ENCODE assay signal across 1 cellular context in the genomic region with DNA sequence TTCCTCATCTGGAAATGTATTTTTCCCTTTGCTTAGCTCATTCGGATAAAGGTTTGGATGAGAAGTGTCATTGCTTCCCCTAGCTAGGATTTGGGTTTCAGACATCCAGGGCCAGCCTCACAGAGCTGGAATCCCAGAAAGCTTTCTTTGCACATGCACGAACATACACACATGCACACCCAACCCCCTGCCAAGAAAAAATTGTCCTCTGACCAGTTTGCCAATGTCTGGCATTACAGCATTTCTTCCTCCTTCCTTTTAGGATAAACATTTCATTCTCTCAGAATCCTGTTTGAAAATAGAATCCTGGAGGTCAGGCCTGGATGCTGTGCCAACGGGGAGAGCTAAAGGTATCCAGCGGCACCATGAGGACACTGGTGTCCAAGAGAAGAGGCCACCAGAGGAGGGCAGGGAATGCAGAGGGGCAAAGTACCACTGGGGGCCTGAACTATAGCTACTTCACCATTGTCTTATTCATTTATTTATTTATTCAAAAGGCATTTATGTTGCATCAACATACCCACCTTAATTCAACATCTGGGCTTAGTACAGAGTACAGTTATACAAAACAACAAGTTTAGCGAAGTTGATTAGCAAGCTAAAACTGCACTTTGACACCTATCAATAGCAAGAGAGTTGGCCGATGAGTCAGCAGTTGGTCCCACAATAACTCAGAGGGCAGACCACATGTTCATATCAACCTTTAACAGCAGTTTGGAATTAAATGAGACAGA.
A peak's percentile ranks its signal among the peaks of the same experiment; 100 is the strongest.
TF ChIP-seq lines count a peak whose summit lies in the region.

No MANE protein-coding gene starts in this region.

TF ChIP-seq in K562, 482 proteins besides CTCF, POLR2A, EP300 and RAD21 (continued from another document):
- TF ChIP-seq, protein P1, sequence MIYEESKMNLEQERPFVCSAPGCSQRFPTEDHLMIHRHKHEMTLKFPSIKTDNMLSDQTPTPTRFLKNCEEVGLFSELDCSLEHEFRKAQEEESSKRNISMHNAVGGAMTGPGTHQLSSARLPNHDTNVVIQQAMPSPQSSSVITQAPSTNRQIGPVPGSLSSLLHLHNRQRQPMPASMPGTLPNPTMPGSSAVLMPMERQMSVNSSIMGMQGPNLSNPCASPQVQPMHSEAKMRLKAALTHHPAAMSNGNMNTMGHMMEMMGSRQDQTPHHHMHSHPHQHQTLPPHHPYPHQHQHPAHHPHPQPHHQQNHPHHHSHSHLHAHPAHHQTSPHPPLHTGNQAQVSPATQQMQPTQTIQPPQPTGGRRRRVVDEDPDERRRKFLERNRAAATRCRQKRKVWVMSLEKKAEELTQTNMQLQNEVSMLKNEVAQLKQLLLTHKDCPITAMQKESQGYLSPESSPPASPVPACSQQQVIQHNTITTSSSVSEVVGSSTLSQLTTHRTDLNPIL (CRISPR knock-in tag; IDR thresholded peaks at IDR 0.05), result no peak
- TF ChIP-seq, protein P2, sequence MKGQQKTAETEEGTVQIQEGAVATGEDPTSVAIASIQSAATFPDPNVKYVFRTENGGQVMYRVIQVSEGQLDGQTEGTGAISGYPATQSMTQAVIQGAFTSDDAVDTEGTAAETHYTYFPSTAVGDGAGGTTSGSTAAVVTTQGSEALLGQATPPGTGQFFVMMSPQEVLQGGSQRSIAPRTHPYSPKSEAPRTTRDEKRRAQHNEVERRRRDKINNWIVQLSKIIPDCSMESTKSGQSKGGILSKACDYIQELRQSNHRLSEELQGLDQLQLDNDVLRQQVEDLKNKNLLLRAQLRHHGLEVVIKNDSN (CRISPR knock-in tag; IDR thresholded peaks at IDR 0.05), result no peak
- TF ChIP-seq RUNX1 (IDR thresholded peaks at IDR 0.05; ENCODE audit: low read depth), result no peak
- no peak for TF ChIP-seq CSDE1 (IDR thresholded peaks at IDR 0.05)
- no peak for TF ChIP-seq ZNF445 (CRISPR knock-in tag; IDR thresholded peaks at IDR 0.05; ENCODE audit: low read depth)
- TF ChIP-seq FOXK1 (CRISPR knock-in tag; IDR thresholded peaks at IDR 0.05; ENCODE audit: borderline replicate concordance), result 0 out of 2 replicates have a peak, but pooled peaks have one; percentile 16
- no peak for TF ChIP-seq ATF1 (CRISPR knock-in tag; IDR thresholded peaks at IDR 0.05)
- TF ChIP-seq ATF1 (tag; IDR thresholded peaks at IDR 0.05), result no peak
- no peak for TF ChIP-seq PCBP2 (IDR thresholded peaks at IDR 0.05; ENCODE audit: low read depth, low read length, poor library complexity, severe bottlenecking)
- TF ChIP-seq, protein P3, sequence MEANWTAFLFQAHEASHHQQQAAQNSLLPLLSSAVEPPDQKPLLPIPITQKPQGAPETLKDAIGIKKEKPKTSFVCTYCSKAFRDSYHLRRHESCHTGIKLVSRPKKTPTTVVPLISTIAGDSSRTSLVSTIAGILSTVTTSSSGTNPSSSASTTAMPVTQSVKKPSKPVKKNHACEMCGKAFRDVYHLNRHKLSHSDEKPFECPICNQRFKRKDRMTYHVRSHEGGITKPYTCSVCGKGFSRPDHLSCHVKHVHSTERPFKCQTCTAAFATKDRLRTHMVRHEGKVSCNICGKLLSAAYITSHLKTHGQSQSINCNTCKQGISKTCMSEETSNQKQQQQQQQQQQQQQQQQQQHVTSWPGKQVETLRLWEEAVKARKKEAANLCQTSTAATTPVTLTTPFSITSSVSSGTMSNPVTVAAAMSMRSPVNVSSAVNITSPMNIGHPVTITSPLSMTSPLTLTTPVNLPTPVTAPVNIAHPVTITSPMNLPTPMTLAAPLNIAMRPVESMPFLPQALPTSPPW (CRISPR knock-in tag; IDR thresholded peaks at IDR 0.05), result no peak
- TF ChIP-seq, protein P4, sequence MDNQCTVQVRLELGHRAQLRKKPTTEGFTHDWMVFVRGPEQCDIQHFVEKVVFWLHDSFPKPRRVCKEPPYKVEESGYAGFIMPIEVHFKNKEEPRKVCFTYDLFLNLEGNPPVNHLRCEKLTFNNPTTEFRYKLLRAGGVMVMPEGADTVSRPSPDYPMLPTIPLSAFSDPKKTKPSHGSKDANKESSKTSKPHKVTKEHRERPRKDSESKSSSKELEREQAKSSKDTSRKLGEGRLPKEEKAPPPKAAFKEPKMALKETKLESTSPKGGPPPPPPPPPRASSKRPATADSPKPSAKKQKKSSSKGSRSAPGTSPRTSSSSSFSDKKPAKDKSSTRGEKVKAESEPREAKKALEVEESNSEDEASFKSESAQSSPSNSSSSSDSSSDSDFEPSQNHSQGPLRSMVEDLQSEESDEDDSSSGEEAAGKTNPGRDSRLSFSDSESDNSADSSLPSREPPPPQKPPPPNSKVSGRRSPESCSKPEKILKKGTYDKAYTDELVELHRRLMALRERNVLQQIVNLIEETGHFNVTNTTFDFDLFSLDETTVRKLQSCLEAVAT (IDR thresholded peaks at IDR 0.05), result no peak
- TF ChIP-seq TGIF2 (CRISPR knock-in tag; IDR thresholded peaks at IDR 0.05), result no peak
- TF ChIP-seq, protein P5, sequence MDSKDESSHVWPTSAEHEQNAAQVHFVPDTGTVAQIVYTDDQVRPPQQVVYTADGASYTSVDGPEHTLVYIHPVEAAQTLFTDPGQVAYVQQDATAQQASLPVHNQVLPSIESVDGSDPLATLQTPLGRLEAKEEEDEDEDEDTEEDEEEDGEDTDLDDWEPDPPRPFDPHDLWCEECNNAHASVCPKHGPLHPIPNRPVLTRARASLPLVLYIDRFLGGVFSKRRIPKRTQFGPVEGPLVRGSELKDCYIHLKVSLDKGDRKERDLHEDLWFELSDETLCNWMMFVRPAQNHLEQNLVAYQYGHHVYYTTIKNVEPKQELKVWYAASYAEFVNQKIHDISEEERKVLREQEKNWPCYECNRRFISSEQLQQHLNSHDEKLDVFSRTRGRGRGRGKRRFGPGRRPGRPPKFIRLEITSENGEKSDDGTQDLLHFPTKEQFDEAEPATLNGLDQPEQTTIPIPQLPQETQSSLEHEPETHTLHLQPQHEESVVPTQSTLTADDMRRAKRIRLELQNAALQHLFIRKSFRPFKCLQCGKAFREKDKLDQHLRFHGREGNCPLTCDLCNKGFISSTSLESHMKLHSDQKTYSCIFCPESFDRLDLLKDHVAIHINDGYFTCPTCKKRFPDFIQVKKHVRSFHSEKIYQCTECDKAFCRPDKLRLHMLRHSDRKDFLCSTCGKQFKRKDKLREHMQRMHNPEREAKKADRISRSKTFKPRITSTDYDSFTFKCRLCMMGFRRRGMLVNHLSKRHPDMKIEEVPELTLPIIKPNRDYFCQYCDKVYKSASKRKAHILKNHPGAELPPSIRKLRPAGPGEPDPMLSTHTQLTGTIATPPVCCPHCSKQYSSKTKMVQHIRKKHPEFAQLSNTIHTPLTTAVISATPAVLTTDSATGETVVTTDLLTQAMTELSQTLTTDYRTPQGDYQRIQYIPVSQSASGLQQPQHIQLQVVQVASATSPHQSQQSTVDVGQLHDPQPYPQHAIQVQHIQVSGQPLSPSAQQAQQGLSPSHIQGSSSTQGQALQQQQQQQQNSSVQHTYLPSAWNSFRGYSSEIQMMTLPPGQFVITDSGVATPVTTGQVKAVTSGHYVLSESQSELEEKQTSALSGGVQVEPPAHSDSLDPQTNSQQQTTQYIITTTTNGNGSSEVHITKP (IDR thresholded peaks at IDR 0.05; ENCODE audit: partially characterized antibody), result no peak
- TF ChIP-seq FOXK2 (conservative IDR thresholded peaks at IDR 0.05 in 1 of 2, IDR thresholded peaks at IDR 0.05 in 1 of 2; ENCODE audit: low read depth in 2 of 2), result 0 out of 4 replicates have a peak, but pooled peaks of 1 of the 2 experiments have one; percentile 36
- TF ChIP-seq, protein P6, sequence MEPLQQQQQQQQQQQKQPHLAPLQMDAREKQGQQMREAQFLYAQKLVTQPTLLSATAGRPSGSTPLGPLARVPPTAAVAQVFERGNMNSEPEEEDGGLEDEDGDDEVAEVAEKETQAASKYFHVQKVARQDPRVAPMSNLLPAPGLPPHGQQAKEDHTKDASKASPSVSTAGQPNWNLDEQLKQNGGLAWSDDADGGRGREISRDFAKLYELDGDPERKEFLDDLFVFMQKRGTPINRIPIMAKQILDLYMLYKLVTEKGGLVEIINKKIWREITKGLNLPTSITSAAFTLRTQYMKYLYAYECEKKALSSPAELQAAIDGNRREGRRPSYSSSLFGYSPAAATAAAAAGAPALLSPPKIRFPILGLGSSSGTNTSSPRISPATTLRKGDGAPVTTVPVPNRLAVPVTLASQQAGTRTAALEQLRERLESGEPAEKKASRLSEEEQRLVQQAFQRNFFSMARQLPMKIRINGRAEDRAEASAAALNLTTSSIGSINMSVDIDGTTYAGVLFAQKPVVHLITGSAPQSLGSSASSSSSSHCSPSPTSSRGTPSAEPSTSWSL (CRISPR knock-in tag; IDR thresholded peaks at IDR 0.05; ENCODE audit: borderline replicate concordance), result no peak
- TF ChIP-seq, protein P7, sequence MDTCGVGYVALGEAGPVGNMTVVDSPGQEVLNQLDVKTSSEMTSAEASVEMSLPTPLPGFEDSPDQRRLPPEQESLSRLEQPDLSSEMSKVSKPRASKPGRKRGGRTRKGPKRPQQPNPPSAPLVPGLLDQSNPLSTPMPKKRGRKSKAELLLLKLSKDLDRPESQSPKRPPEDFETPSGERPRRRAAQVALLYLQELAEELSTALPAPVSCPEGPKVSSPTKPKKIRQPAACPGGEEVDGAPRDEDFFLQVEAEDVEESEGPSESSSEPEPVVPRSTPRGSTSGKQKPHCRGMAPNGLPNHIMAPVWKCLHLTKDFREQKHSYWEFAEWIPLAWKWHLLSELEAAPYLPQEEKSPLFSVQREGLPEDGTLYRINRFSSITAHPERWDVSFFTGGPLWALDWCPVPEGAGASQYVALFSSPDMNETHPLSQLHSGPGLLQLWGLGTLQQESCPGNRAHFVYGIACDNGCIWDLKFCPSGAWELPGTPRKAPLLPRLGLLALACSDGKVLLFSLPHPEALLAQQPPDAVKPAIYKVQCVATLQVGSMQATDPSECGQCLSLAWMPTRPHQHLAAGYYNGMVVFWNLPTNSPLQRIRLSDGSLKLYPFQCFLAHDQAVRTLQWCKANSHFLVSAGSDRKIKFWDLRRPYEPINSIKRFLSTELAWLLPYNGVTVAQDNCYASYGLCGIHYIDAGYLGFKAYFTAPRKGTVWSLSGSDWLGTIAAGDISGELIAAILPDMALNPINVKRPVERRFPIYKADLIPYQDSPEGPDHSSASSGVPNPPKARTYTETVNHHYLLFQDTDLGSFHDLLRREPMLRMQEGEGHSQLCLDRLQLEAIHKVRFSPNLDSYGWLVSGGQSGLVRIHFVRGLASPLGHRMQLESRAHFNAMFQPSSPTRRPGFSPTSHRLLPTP (IDR thresholded peaks at IDR 0.05; ENCODE audit: borderline replicate concordance, extremely low read depth, insufficient read length), result no peak
- TF ChIP-seq SRSF7 (optimal IDR thresholded peaks at IDR 0.05; ENCODE audit: low read depth, low read length), result no peak
- no peak for TF ChIP-seq RBBP5 (IDR thresholded peaks at IDR 0.05; ENCODE audit: borderline replicate concordance, insufficient read depth, low read length, poor library complexity, severe bottlenecking)
- TF ChIP-seq SP1 (CRISPR knock-in tag; IDR thresholded peaks at IDR 0.05), result 0 out of 2 replicates have a peak, but pooled peaks have one; percentile 20
- no peak for TF ChIP-seq ZNF253 (CRISPR knock-in tag; conservative IDR thresholded peaks at IDR 0.05)
- no peak for TF ChIP-seq DNMT1 (IDR thresholded peaks at IDR 0.05)
- TF ChIP-seq DPF2 (IDR thresholded peaks at IDR 0.05), result peak; percentile 89
- TF ChIP-seq ZBTB8A (IDR thresholded peaks at IDR 0.05; ENCODE audit: partially characterized antibody), result no peak
- TF ChIP-seq, protein P8, sequence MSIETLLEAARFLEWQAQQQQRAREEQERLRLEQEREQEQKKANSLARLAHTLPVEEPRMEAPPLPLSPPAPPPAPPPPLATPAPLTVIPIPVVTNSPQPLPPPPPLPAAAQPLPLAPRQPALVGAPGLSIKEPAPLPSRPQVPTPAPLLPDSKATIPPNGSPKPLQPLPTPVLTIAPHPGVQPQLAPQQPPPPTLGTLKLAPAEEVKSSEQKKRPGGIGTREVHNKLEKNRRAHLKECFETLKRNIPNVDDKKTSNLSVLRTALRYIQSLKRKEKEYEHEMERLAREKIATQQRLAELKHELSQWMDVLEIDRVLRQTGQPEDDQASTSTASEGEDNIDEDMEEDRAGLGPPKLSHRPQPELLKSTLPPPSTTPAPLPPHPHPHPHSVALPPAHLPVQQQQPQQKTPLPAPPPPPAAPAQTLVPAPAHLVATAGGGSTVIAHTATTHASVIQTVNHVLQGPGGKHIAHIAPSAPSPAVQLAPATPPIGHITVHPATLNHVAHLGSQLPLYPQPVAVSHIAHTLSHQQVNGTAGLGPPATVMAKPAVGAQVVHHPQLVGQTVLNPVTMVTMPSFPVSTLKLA (conservative IDR thresholded peaks at IDR 0.05), result peak in 1 of 2 experiments; percentile 40; a peak in 1 of 4 replicates
